In the genomic region with DNA sequence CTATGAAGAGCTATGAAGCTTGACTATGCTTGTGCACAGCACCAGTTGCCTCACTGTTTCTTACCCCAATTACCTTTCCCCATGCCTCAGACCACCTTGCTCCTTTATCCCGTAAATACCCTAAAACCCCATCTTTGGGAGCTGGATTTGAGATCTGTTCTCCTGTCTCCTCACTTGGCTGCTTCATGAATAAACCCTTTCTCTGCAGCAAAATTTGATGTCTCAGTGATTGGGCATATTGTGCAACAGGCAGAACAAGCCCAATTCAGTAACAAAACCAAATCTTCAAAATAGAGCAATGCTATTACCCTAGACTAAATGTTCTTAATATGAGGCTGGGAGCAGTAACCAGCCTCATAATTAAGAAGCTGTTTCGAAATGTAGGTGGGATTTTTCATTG, we compare ENCODE assay signal across 3 cellular contexts.
TF ChIP-seq lines count a peak whose summit lies in the region.

No MANE protein-coding gene starts in this region.

TF ChIP-seq in HEK293, 187 proteins besides CTCF, POLR2A, EP300 and RAD21:
- no peak for TF ChIP-seq ZNF302 (tag by site-specific recombination; IDR thresholded peaks at IDR 0.05; ENCODE audit: low read depth)
- TF ChIP-seq SCRT2 (tag by site-specific recombination; IDR thresholded peaks at IDR 0.05): peak; percentile 35; the same call in 1 of the 2 replicates
- no peak for TF ChIP-seq ZNF449 (tag by site-specific recombination; IDR thresholded peaks at IDR 0.05)

TF ChIP-seq in IMR-90, 13 proteins besides CTCF, POLR2A, EP300 and RAD21:
- TF ChIP-seq SMC3 (IDR thresholded peaks at IDR 0.05; ENCODE audit: low read depth, low read length) (no peak), MAZ (IDR thresholded peaks at IDR 0.05; ENCODE audit: borderline replicate concordance, low read depth, low read length) (no peak), CEBPB (IDR thresholded peaks at IDR 0.05; ENCODE audit: low read depth, low read length) (peak; percentile 48), BHLHE40 (IDR thresholded peaks at IDR 0.05; ENCODE audit: low read depth, low read length) (no peak)

TF ChIP-seq in H1, 55 proteins besides CTCF, POLR2A, EP300 and RAD21:
- TF ChIP-seq MAFK (IDR thresholded peaks at IDR 0.05; ENCODE audit: low read depth, low read length) (no peak), TBP (IDR thresholded peaks at IDR 0.05; ENCODE audit: low read depth, low read length) (no peak), HDAC6 (IDR thresholded peaks at IDR 0.05; ENCODE audit: low read depth, low read length) (no peak), CEBPB (IDR thresholded peaks at IDR 0.05; ENCODE audit: low read depth, low read length) (no peak), FOSL1 (IDR thresholded peaks at IDR 0.05; ENCODE audit: insufficient read depth, low read depth, low read length) (no peak), TAF1 (IDR thresholded peaks at IDR 0.05; ENCODE audit: low read depth, low read length) (no peak), SIX5 (IDR thresholded peaks at IDR 0.05; ENCODE audit: low read depth, low read length) (no peak), JUND (IDR thresholded peaks at IDR 0.05; ENCODE audit: low read length) (no peak), RXRA (IDR thresholded peaks at IDR 0.05; ENCODE audit: insufficient read depth, low read depth, low read length) (no peak)
